Comparison of ENCODE assay signal across 12 cellular contexts in genomic region chr16:85436207-85436606, GRCh38.
DNase-seq lines count a peak whose midpoint lies in the region; ATAC-seq and TF ChIP-seq lines count a peak whose summit lies in the region.
"Had no signal": no experiment of that assay in that cellular context is flagged by ENCODE, and none has a peak within 500 bp of the region (broad histone marks: within the 10 kb centered on the region; RNA-seq: fewer than 3 reads in every experiment).

No MANE protein-coding gene starts in this region.

- TF ChIP-seq POLR2A in spleen (IDR thresholded peaks at IDR 0.05): no peak

- H3K4me1 ChIP-seq in ES-I3 (ENCODE audit: insufficient read depth, low read length): peaks cover 33% of the 10 kb centered on the region
- peaks cover 4 to 12% of the 10 kb centered on the region in 2 donors for H3K4me1 ChIP-seq in left lung
- H3K4me1 ChIP-seq in spleen: peaks cover 0 to 19% (median 6%) of the 10 kb centered on the region in 6 donors

- H3K27me3 Mint-ChIP-seq in WTC11 (ENCODE audit: low read depth): no peaks in the 10 kb centered on the region
- H3K27me3 Mint-ChIP-seq: activated T-cell treated with anti-CD3 and anti-CD28 coated beads, Interleukin-2, amount 50 U/mL, for 24 hours had no signal

- H3K9ac ChIP-seq in ES-I3 (ENCODE audit: low read depth, low read length): 0 out of 2 replicates have a peak overlapping the region, but pooled peaks have one; percentile 34

- no peak overlapping the region for H3K4me3 Mint-ChIP-seq in WTC11
- H3K4me3 Mint-ChIP-seq: activated B cell treated with CpG ODN at 0.5 μM for 24 hours; activated T-cell treated with anti-CD3 and anti-CD28 coated beads, Interleukin-2, amount 50 U/mL, for 24 hours; naive B cell had no signal

- H3K4me1 Mint-ChIP-seq in WTC11: peaks cover 39% of the 10 kb centered on the region
- H3K4me1 Mint-ChIP-seq: activated B cell treated with CpG ODN at 0.5 μM for 24 hours, naive B cell had no signal

- WGBS in spleen, 5 donors: 80 to 92% (median 86%) methylated on average over 9 of the region's 9 CpGs

- H3K36me3 ChIP-seq in ES-I3 (ENCODE audit: insufficient read depth, low read length) (no peaks in the 10 kb centered on the region), left lung (no peaks in the 10 kb centered on the region), spleen (no peaks in the 10 kb centered on the region)

- H3K9me3 ChIP-seq in ES-I3 (ENCODE audit: control insufficient read depth, insufficient read depth, low read length) (no peaks in the 10 kb centered on the region), left lung (no peaks in the 10 kb centered on the region), spleen (no peaks in the 10 kb centered on the region)

- H3K4me3 ChIP-seq in left lung (no peak overlapping the region), spleen (no peak overlapping the region)

- intact Hi-C loops in left lung (cut with DNase I) (no loop called here), spleen (cut with DNase I; ENCODE audit: low total_unique reads) (no loop called here)

- no peaks in the 10 kb centered on the region for H3K36me3 Mint-ChIP-seq in WTC11
- H3K36me3 Mint-ChIP-seq: naive B cell had no signal

- ATAC-seq in WTC11: peak; percentile 12
- peak; percentile 12 for ATAC-seq in left lung
- ATAC-seq in GM18519 (IDR thresholded peaks at IDR 0.05; ENCODE audit: low FRiP score, unreplicated experiment): no peak
- ATAC-seq in GM19351 (IDR thresholded peaks at IDR 0.05; ENCODE audit: unreplicated experiment): no peak

- no peaks in the 10 kb centered on the region for H3K9me3 Mint-ChIP-seq in WTC11
- H3K9me3 Mint-ChIP-seq: activated B cell treated with CpG ODN at 0.5 μM for 24 hours; activated T-cell treated with anti-CD3 and anti-CD28 coated beads, Interleukin-2, amount 50 U/mL, for 24 hours; naive B cell had no signal

- POLR2A ChIA-PET in WTC11 (lab: Charles Lee): interaction anchor here (0.9 to 1.1 kb wide), 2 partner anchors 20 to 201 kb away, joined by 3 to 4 read pairs; no protein-coding TSS in a partner anchor

- DNase-seq in WTC11 (ENCODE audit: low spot score) (no peak), left lung (no peak), spleen (no peak), activated T-cell treated with anti-CD3 and anti-CD28 coated beads for 4 hours (no peak), NCI-H1105 treated with DMSO at 0.1 percent for 48 hours (lab: John Stamatoyannopoulos, UW) (no peak)
- DNase-seq: activated B cell treated with CpG ODN at 0.5 μM for 24 hours; activated T-cell treated with anti-CD3 and anti-CD28 coated beads, Interleukin-2, amount 50 U/mL, for 24 hours; naive B cell; NCI-H526 treated with DMSO at 0.1 percent for 48 hours had no signal

- no peak overlapping the region for H3K27ac ChIP-seq in left lung
- H3K27ac ChIP-seq in spleen: peak overlapping the region in 6 of 8 donors; percentile 48 to 63 (median 56)

- no peaks in the 10 kb centered on the region for H3K27me3 ChIP-seq in left lung
- no peaks in the 10 kb centered on the region for H3K27me3 ChIP-seq in spleen (replicated peaks in 1 of 7)

- no peak for TF ChIP-seq CTCF in WTC11 (IDR thresholded peaks at IDR 0.05)
- TF ChIP-seq CTCF in left lung (IDR thresholded peaks at IDR 0.05): no peak
- no peak for TF ChIP-seq CTCF in spleen (IDR thresholded peaks at IDR 0.05 in 8 of 11, conservative IDR thresholded peaks at IDR 0.05 in 3 of 11)

- peak overlapping the region; percentile 17 for H3K27ac Mint-ChIP-seq in WTC11
- H3K27ac Mint-ChIP-seq: activated B cell treated with CpG ODN at 0.5 μM for 24 hours; activated T-cell treated with anti-CD3 and anti-CD28 coated beads, Interleukin-2, amount 50 U/mL, for 24 hours; naive B cell had no signal

- CTCF ChIA-PET in WTC11 (lab: Charles Lee): interaction anchor here (0.6 to 4.2 kb wide), 28 partner anchors 9 to 321 kb away, joined by 3 to 53 read pairs (median 6); partner anchors contain the start of gene GSE1

TF ChIP-seq in WTC11, 78 proteins besides CTCF, POLR2A, EP300 and RAD21:
- TF ChIP-seq ZNF423 (CRISPR knock-in tag; IDR thresholded peaks at IDR 0.05): peak; percentile 26; the same call in 1 of the 2 replicates
- no peak for TF ChIP-seq HMGXB4 (CRISPR knock-in tag; IDR thresholded peaks at IDR 0.05)
TF ChIP-seq in WTC11: peak in this region for 1.

Comparison
In these comparisons a context has a peak if more than half of its experiments do, and no peak if none do; other contexts are left out.
1. ATAC-seq: peak in WTC11 (single experiment) and left lung (single experiment); none in GM18519 (single experiment) and GM19351 (single experiment).
2. H3K27ac ChIP-seq: peak in spleen (6 of 8); none in left lung (0 of 2).